16 cellular contexts compared by ENCODE assay signal in genomic region chr3:197088370-197088769, GRCh38. TPM values are rescaled to one million over a fixed set of nuclear protein-coding genes. Genes with fewer than 3 reads are reported as not detected.
DNase-seq lines count a peak whose midpoint lies in the region; ATAC-seq, FAIRE-seq and TF ChIP-seq lines count a peak whose summit lies in the region.
"Had no signal": no experiment of that assay in that cellular context is flagged by ENCODE, and none has a peak within 500 bp of the region (broad histone marks: within the 10 kb centered on the region; RNA-seq: fewer than 3 reads in every experiment).

No MANE protein-coding gene starts in this region.

- in situ Hi-C loops in GM12878 (cut with MboI) = no loop called here

- H3K9me3 ChIP-seq in GM12878 (replicated peaks; ENCODE audit: control insufficient read depth, insufficient read depth, low read length) (no peaks in the 10 kb centered on the region), smooth muscle cell (replicated peaks; ENCODE audit: low read depth) (no peaks in the 10 kb centered on the region)

- no peak for TF ChIP-seq RAD21 in GM12878 (IDR thresholded peaks at IDR 0.05; ENCODE audit: insufficient read depth, low read depth, low read length)

- POLR2A ChIA-PET in GM12878 (lab: Charles Lee) = interaction anchor here (0.6 kb wide), 1 partner anchor 20 kb away, joined by 4 read pairs; no protein-coding TSS in a partner anchor

- no peak for TF ChIP-seq CTCF in GM12878 (IDR thresholded peaks at IDR 0.05 in 2 of 3, conservative IDR thresholded peaks at IDR 0.05 in 1 of 3; ENCODE audit: control insufficient read depth in 2 of 3, extremely low read depth in 1 of 3, insufficient read depth in 1 of 3, low read depth in 3 of 3, low read length in 3 of 3)
- TF ChIP-seq CTCF in nephron progenitor cell (IDR thresholded peaks at IDR 0.05) = no peak
- TF ChIP-seq CTCF in smooth muscle cell (IDR thresholded peaks at IDR 0.05; ENCODE audit: borderline replicate concordance, insufficient read depth, poor library complexity, severe bottlenecking) = no peak

- H3K27ac ChIP-seq in GM12878 (ENCODE audit: control insufficient read depth, insufficient read depth) (no peak overlapping the region), smooth muscle cell (ENCODE audit: low read depth) (no peak overlapping the region)
- H3K27ac ChIP-seq: KMS-11, WERI-Rb-1 had no signal

- H3K4me1 ChIP-seq in GM12878 (ENCODE audit: control insufficient read depth, insufficient read depth, low read length) (no peaks in the 10 kb centered on the region), smooth muscle cell (ENCODE audit: low read depth) (no peaks in the 10 kb centered on the region)

- peak overlapping the region; percentile 74 for H3K27ac Mint-ChIP-seq in nephron progenitor cell
- H3K27ac Mint-ChIP-seq: stimulated activated naive CD8-positive, alpha-beta T cell treated with anti-CD3 and anti-CD28 coated beads, Interleukin-15, Interleukin-2, amounts not matched to agents 100 ng/mL and 50 ng/mL, for 24 hours had no signal

- BruUV-seq in GM12878 (replicated peaks; lab: Mats Ljungman, UMichigan) = no TSS peak

- CTCF ChIA-PET in GM12878 (lab: Yijun Ruan, JAX) = interaction anchor here (0.8 to 1.9 kb wide), 4 partner anchors 11 to 251 kb away, joined by 3 to 7 read pairs (median 5); partner anchors contain the start of gene MELTF

- WGBS in GM12878 (ENCODE audit: insufficient coverage, insufficient replicate concordance, low lambda C conversion rate, missing lambda C conversion rate) = 56% methylated on average over 3 of the region's 3 CpGs
- 89% methylated on average over 3 of the region's 3 CpGs for WGBS in smooth muscle cell (ENCODE audit: low lambda C conversion rate)

- H3K9ac ChIP-seq in GM12878 (ENCODE audit: control insufficient read depth, insufficient read depth, low read length) (no peak overlapping the region), smooth muscle cell (ENCODE audit: low read depth) (no peak overlapping the region)
- H3K9ac ChIP-seq: KMS-11 had no signal

- H3K4me3 Mint-ChIP-seq in nephron progenitor cell = no peak overlapping the region
- H3K4me3 Mint-ChIP-seq: neural crest cell; stimulated activated naive CD8-positive, alpha-beta T cell treated with anti-CD3 and anti-CD28 coated beads, Interleukin-15, Interleukin-2, amounts not matched to agents 100 ng/mL and 50 ng/mL, for 24 hours had no signal

- no peak for FAIRE-seq in GM12878 (lab: Jason Lieb, UNC)
- no peak for FAIRE-seq in RCC 7860 (lab: Jason Lieb, UNC)

- H3K9me3 Mint-ChIP-seq in nephron progenitor cell = no peaks in the 10 kb centered on the region
- H3K9me3 Mint-ChIP-seq: neural crest cell; stimulated activated naive CD8-positive, alpha-beta T cell treated with anti-CD3 and anti-CD28 coated beads, Interleukin-15, Interleukin-2, amounts not matched to agents 100 ng/mL and 50 ng/mL, for 24 hours had no signal

- DNase-seq in GDM1 (lab: John Stamatoyannopoulos, UW) (peak; percentile 21), NAMALWA (ENCODE audit: low spot score) (peak; percentile 32), GM12878 (ENCODE audit: low read depth, low spot score) (no peak), nephron progenitor cell (no peak), RCC 7860 (ENCODE audit: low spot score) (no peak), NCI-H2196 treated with DMSO at 0.1 percent for 48 hours (lab: John Stamatoyannopoulos, UW; ENCODE audit: unreplicated experiment) (no peak), smooth muscle cell (lab: John Stamatoyannopoulos, UW; ENCODE audit: unreplicated experiment) (no peak)
- DNase-seq: left ventricle myocardium superior, NCI-H2029 treated with DMSO at 0.1 percent for 48 hours, NCI-H774, WERI-Rb-1 had no signal

- RAD21 ChIA-PET in GM12878 (lab: Charles Lee; ENCODE audit: unreplicated experiment) = interaction anchor here (0.7 kb wide), 1 partner anchor 86 kb away, joined by 3 read pairs; no protein-coding TSS in a partner anchor

- H3K27me3 ChIP-seq in GM12878 (replicated peaks in 1 of 2; ENCODE audit: control insufficient read depth in 2 of 2, insufficient read depth in 2 of 2, low read length in 1 of 2) = no peaks in the 10 kb centered on the region
- H3K27me3 ChIP-seq in smooth muscle cell (ENCODE audit: low read depth) = no peaks in the 10 kb centered on the region

- no peak for ATAC-seq in GM12878
- no peak for ATAC-seq in GM21360 (IDR thresholded peaks at IDR 0.05; ENCODE audit: unreplicated experiment)
- ATAC-seq: HCT116, left ventricle myocardium superior had no signal

- peaks cover 7% of the 10 kb centered on the region for H3F3A ChIP-seq in smooth muscle cell (ENCODE audit: low read depth)

- no peak for TF ChIP-seq POLR2A in GM12878 (IDR thresholded peaks at IDR 0.05; ENCODE audit: low read depth, low read length)

- H4K20me1 ChIP-seq in GM12878 (ENCODE audit: control insufficient read depth, insufficient read depth) (no peaks in the 10 kb centered on the region), smooth muscle cell (ENCODE audit: low read depth) (peaks cover 10% of the 10 kb centered on the region)

- H2AFZ ChIP-seq in GM12878 (ENCODE audit: control insufficient read depth, low read depth, low read length) = no peak overlapping the region
- H2AFZ ChIP-seq in smooth muscle cell (ENCODE audit: low read depth) = no peak overlapping the region

- H3K79me2 ChIP-seq in GM12878 (ENCODE audit: control insufficient read depth, insufficient read depth, low read length) = no peaks in the 10 kb centered on the region
- H3K79me2 ChIP-seq in smooth muscle cell (ENCODE audit: low read depth) = no peaks in the 10 kb centered on the region

- H3K36me3 Mint-ChIP-seq in nephron progenitor cell (ENCODE audit: low read depth) = peaks cover 35% of the 10 kb centered on the region

- no peaks in the 10 kb centered on the region for H3K27me3 Mint-ChIP-seq in nephron progenitor cell (ENCODE audit: low read depth, poor library complexity)
- H3K27me3 Mint-ChIP-seq: stimulated activated naive CD8-positive, alpha-beta T cell treated with anti-CD3 and anti-CD28 coated beads, Interleukin-15, Interleukin-2, amounts not matched to agents 100 ng/mL and 50 ng/mL, for 24 hours had no signal

- peaks cover 24% of the 10 kb centered on the region for H3K4me1 Mint-ChIP-seq in nephron progenitor cell
- H3K4me1 Mint-ChIP-seq: neural crest cell had no signal

- no peak overlapping the region for H3K4me3 ChIP-seq in GM12878
- H3K4me3 ChIP-seq in smooth muscle cell = no peak overlapping the region

- H3K36me3 ChIP-seq in GM12878 (ENCODE audit: control insufficient read depth in 2 of 2, insufficient read depth in 2 of 2, low read length in 1 of 2) (peaks cover 0 to 2% of the 10 kb centered on the region in 2 experiments; a peak in 2 of 4 replicates), smooth muscle cell (ENCODE audit: low read depth) (no peaks in the 10 kb centered on the region)
- H3K36me3 ChIP-seq: WERI-Rb-1 had no signal

- SMC1A ChIA-PET in GM12878 (lab: Charles Lee; ENCODE audit: uncharacterized antibody, unreplicated experiment) = interaction anchor here (0.7 to 0.8 kb wide), 2 partner anchors 32 to 169 kb away, joined by 3 read pairs; no protein-coding TSS in a partner anchor

- no peak for TF ChIP-seq EP300 in GM12878 (IDR thresholded peaks at IDR 0.05; ENCODE audit: borderline replicate concordance in 1 of 2, control insufficient read depth in 1 of 2, low read depth in 2 of 2, low read length in 2 of 2)

- intact Hi-C loops in GM12878 (cut with micrococcal nuclease; ENCODE audit: unreplicated experiment) = no loop called here

- H3K4me2 ChIP-seq in GM12878 (ENCODE audit: control insufficient read depth, insufficient read depth) = no peak overlapping the region
- no peak overlapping the region for H3K4me2 ChIP-seq in smooth muscle cell
- H3K4me2 ChIP-seq: KMS-11 had no signal

TF ChIP-seq in GM12878, 131 proteins besides CTCF, POLR2A, EP300 and RAD21 (continues in another document):
- TF ChIP-seq TCF7 (IDR thresholded peaks at IDR 0.05; ENCODE audit: borderline replicate concordance) = no peak
- TF ChIP-seq TCF3 (IDR thresholded peaks at IDR 0.05; ENCODE audit: borderline replicate concordance, insufficient read depth, low read depth, low read length) = no peak

RNA-seq across cellular contexts. Expression of gene MELTF, which starts 58.8 kb away (rescaled TPM):
- 140 and 164 TPM in 2 replicates for total RNA-seq in GM12878 (2013; cell fraction: nucleolus; rRNA removed)
- total RNA-seq in GM12878 (2014; rRNA removed) = 23.8 and 26.9 TPM in 2 replicates
- 13.9 and 14.1 TPM in 2 replicates for total RNA-seq in GM12878 (2014; rRNA removed; fragmentation: Illumina TruSeq; extraction: Trizol)
- 44.3 and 49.1 TPM in 2 replicates for total RNA-seq in GM12878 (2021)
- polyA plus RNA-seq in GM12878 (2011; ENCODE audit: low read depth) = 23.1 TPM
- polyA plus RNA-seq in GM12878 (2011; rRNA removed) = 4.0 and 6.7 TPM in 2 replicates
- 6.0 and 9.0 TPM in 2 replicates for polyA plus RNA-seq in GM12878 (2011; cell fraction: cytosol; rRNA removed)
- 47.3 and 52.4 TPM in 2 replicates for polyA plus RNA-seq in GM12878 (2011; cell fraction: nucleus; rRNA removed)
- 17.8 and 24.6 TPM in 2 replicates for polyA plus RNA-seq in GM12878 (2012)
- polyA plus RNA-seq in GM12878 (2014; fragmentation: Illumina TruSeq; extraction: Trizol) = 5.0 and 10.4 TPM in 2 replicates
- 1 to 10 TPM in 1 of 2 experiments, under 1 TPM in 1; 0.55 to 1.3 TPM for polyA plus RNA-seq in GM12878 (2014; fragmentation: Nextera tagmentation; extraction: Ambion mirVana)
- polyA plus RNA-seq in GM12878 (2014; rRNA removed) = 31.8 and 40.1 TPM in 2 replicates
- polyA plus RNA-seq in GM12878 (2016; fragmentation: Nextera tagmentation; extraction: Ambion mirVana) = 10 to 100 TPM in 1 of 2 experiments, 1 to 10 TPM in 1; 9.4 to 11.8 TPM
- 7.5 and 12.0 TPM in 2 replicates for polyA minus RNA-seq in GM12878 (2011; rRNA and poly(A)+ RNA removed)
- polyA minus RNA-seq in GM12878 (2011; cell fraction: cytosol; rRNA and poly(A)+ RNA removed) = 5.2 and 6.5 TPM in 2 replicates
- 13.3 and 24.5 TPM in 2 replicates for polyA minus RNA-seq in GM12878 (2011; cell fraction: nucleus; rRNA and poly(A)+ RNA removed)
- total RNA-seq in smooth muscle cell = 3.3 and 3.7 TPM in 2 replicates
- 8.6 and 10.8 TPM in 2 replicates for polyA plus RNA-seq in smooth muscle cell

Comparison
In these comparisons a context has a peak if more than half of its experiments do, and no peak if none do; other contexts are left out.
1. DNase-seq: peak in GDM1 (single experiment) and NAMALWA (single experiment); none in GM12878 (single experiment), nephron progenitor cell (single experiment), RCC 7860 (single experiment), NCI-H2196 treated with DMSO at 0.1 percent for 48 hours (single experiment) and smooth muscle cell (single experiment).